In the genomic region with DNA sequence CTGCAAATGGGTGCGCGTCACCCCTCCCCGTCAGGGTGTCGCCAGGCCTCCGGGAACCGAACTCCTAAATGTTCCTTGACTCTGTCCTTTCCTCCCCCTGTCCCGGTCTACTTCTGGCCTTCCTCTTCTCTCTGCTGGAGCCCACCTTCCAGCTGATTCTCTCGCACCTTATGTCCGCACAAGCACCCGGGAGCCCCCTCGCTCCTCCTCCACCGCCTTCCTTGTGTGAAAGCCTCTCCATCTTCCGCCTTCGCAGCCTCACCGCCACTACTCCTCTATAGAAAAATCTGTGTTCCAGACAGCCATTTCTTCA, we compare ENCODE assay signal across 8 cellular contexts. TPM values are rescaled to one million over a fixed set of nuclear protein-coding genes. Genes with fewer than 3 reads are reported as not detected.
DNase-seq lines count a peak whose midpoint lies in the region; ATAC-seq and TF ChIP-seq lines count a peak whose summit lies in the region.

No MANE protein-coding gene starts in this region.

- H3K4me1 ChIP-seq in GM23338 (ENCODE audit: insufficient read depth) (peaks cover 32% of the 10 kb centered on the region), gastroesophageal sphincter (peaks cover 0 to 47% (median 26%) of the 10 kb centered on the region in 3 donors)

- peak overlapping the region; percentile 92 for H2AFZ ChIP-seq in GM23338

- H3K4me3 Mint-ChIP-seq in GM23338 = peak overlapping the region; percentile 79

- H3K36me3 ChIP-seq in GM23338 (ENCODE audit: insufficient read depth) (no peaks in the 10 kb centered on the region), WERI-Rb-1 (peaks cover 12% of the 10 kb centered on the region), gastroesophageal sphincter (no peaks in the 10 kb centered on the region)

- peak overlapping the region; percentile 94 for H3K4me2 ChIP-seq in GM23338

- ATAC-seq in GM23338 (peak; percentile 12), gastroesophageal sphincter (no peak), HG03565 (IDR thresholded peaks at IDR 0.05; ENCODE audit: unreplicated experiment) (no peak)

- peak overlapping the region; percentile 89 for H3K27ac Mint-ChIP-seq in GM23338

- H3K27me3 ChIP-seq in GM23338 (ENCODE audit: insufficient read depth) (no peaks in the 10 kb centered on the region), WERI-Rb-1 (ENCODE audit: insufficient read depth, low read depth, severe bottlenecking) (no peaks in the 10 kb centered on the region), gastroesophageal sphincter (no peaks in the 10 kb centered on the region)

- H3K27ac ChIP-seq in GM23338 (ENCODE audit: low read depth) = peak overlapping the region; percentile 97
- peak overlapping the region; percentile 68 for H3K27ac ChIP-seq in WERI-Rb-1
- peak overlapping the region in 3 of 4 donors; percentile 82 to 85 (median 83) for H3K27ac ChIP-seq in gastroesophageal sphincter

- no peak for TF ChIP-seq EP300 in gastroesophageal sphincter (IDR thresholded peaks at IDR 0.05)

- peaks cover 35% of the 10 kb centered on the region for H3K79me2 ChIP-seq in GM23338 (replicated peaks; ENCODE audit: insufficient read depth)

- TF ChIP-seq CTCF in GM23338 (conservative IDR thresholded peaks at IDR 0.05; ENCODE audit: low read depth in 2 of 2) (no peak), WERI-Rb-1 (IDR thresholded peaks at IDR 0.05; ENCODE audit: low read depth, low read length) (no peak), gastroesophageal sphincter (IDR thresholded peaks at IDR 0.05) (no peak)

- H3K36me3 Mint-ChIP-seq in GM23338 (ENCODE audit: low read depth) = peaks cover 28% of the 10 kb centered on the region

- peaks cover 10% of the 10 kb centered on the region for H4K20me1 ChIP-seq in GM23338 (replicated peaks; ENCODE audit: insufficient read depth)

- DNase-seq in GM23338 (ENCODE audit: low spot score) = no peak
- DNase-seq in WERI-Rb-1 = no peak
- no peak for DNase-seq in skeletal muscle cell (ENCODE audit: low read depth)
- no peak for DNase-seq in effector CD4-positive, alpha-beta T cell
- DNase-seq in GM19238 (ENCODE audit: insufficient read length, low spot score) = no peak
- DNase-seq in activated CD4-positive, alpha-beta T cell treated with anti-CD3 and anti-CD28 coated beads, Interleukin-2, amount 50 U/mL, for 4 hours = no peak

- 34 to 45% methylated on average over 14 to 15 of the region's 15 CpGs for WGBS in gastroesophageal sphincter (ENCODE audit: low coverage in 1 of 2), 2 donors

- H3K9me2 ChIP-seq in GM23338 (ENCODE audit: insufficient read depth) = no peaks in the 10 kb centered on the region; the same call in 1 of the 2 replicates

- H3F3A ChIP-seq in GM23338 (replicated peaks; ENCODE audit: low read depth) = peaks cover 15% of the 10 kb centered on the region

- H3K4me3 ChIP-seq in GM23338 = peak overlapping the region; percentile 96
- peak overlapping the region; percentile 82 for H3K4me3 ChIP-seq in WERI-Rb-1 (ENCODE audit: low read depth, low read length)
- peak overlapping the region; percentile 74 to 93 for H3K4me3 ChIP-seq in gastroesophageal sphincter
- H3K4me3 ChIP-seq in skeletal muscle cell (ENCODE audit: low read depth, low read length) = peak overlapping the region; percentile 75

- H3K27me3 Mint-ChIP-seq in GM23338 (ENCODE audit: insufficient read depth, low read depth, poor library complexity) = peaks cover 15% of the 10 kb centered on the region

- TF ChIP-seq POLR2A in gastroesophageal sphincter (IDR thresholded peaks at IDR 0.05) = no peak

- H3K9me3 ChIP-seq in WERI-Rb-1 (ENCODE audit: severe bottlenecking) (no peaks in the 10 kb centered on the region), gastroesophageal sphincter (no peaks in the 10 kb centered on the region)

- peaks cover 41% of the 10 kb centered on the region for H3K4me1 Mint-ChIP-seq in GM23338

- no peaks in the 10 kb centered on the region; the same call in 1 of the 3 replicates for H3K9me3 Mint-ChIP-seq in GM23338

TF ChIP-seq in GM23338, 12 proteins besides CTCF, POLR2A, EP300 and RAD21:
- TF ChIP-seq POLR2AphosphoS5 (IDR thresholded peaks at IDR 0.05; ENCODE audit: low read depth) (peak; percentile 50; the same call in 1 of the 2 replicates), ZNF114 (CRISPR knock-in tag; IDR thresholded peaks at IDR 0.05) (no peak), JUNB (IDR thresholded peaks at IDR 0.05; ENCODE audit: unreplicated experiment) (no peak), STAT1 (IDR thresholded peaks at IDR 0.05; ENCODE audit: unreplicated experiment) (no peak), CREB1 (CRISPR knock-in tag; IDR thresholded peaks at IDR 0.05; ENCODE audit: low read depth) (0 out of 2 replicates have a peak, but pooled peaks have one; percentile 1)
- TF ChIP-seq, protein P1, sequence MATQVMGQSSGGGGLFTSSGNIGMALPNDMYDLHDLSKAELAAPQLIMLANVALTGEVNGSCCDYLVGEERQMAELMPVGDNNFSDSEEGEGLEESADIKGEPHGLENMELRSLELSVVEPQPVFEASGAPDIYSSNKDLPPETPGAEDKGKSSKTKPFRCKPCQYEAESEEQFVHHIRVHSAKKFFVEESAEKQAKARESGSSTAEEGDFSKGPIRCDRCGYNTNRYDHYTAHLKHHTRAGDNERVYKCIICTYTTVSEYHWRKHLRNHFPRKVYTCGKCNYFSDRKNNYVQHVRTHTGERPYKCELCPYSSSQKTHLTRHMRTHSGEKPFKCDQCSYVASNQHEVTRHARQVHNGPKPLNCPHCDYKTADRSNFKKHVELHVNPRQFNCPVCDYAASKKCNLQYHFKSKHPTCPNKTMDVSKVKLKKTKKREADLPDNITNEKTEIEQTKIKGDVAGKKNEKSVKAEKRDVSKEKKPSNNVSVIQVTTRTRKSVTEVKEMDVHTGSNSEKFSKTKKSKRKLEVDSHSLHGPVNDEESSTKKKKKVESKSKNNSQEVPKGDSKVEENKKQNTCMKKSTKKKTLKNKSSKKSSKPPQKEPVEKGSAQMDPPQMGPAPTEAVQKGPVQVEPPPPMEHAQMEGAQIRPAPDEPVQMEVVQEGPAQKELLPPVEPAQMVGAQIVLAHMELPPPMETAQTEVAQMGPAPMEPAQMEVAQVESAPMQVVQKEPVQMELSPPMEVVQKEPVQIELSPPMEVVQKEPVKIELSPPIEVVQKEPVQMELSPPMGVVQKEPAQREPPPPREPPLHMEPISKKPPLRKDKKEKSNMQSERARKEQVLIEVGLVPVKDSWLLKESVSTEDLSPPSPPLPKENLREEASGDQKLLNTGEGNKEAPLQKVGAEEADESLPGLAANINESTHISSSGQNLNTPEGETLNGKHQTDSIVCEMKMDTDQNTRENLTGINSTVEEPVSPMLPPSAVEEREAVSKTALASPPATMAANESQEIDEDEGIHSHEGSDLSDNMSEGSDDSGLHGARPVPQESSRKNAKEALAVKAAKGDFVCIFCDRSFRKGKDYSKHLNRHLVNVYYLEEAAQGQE (IDR thresholded peaks at IDR 0.05; ENCODE audit: unreplicated experiment) = no peak

RNA-seq across cellular contexts. Expression of a gene that starts 0.6 kb away (rescaled TPM):
- 34.6 and 40.0 TPM in 2 replicates for total RNA-seq in GM23338 (2014; rRNA removed; shearing (Covaris generic))
- polyA plus RNA-seq in GM23338 (2016; fragmentation: Nextera tagmentation; extraction: Ambion mirVana) = 14.9 and 16.7 TPM in 2 replicates
- 10 to 100 TPM in 2 of 4 donors, 1 to 10 TPM in 2; 5.9 to 14.6 (median 10.2) TPM for total RNA-seq in gastroesophageal sphincter

RNA-seq across cellular contexts. Expression of a gene that starts 51.0 kb away (rescaled TPM):
- total RNA-seq in GM23338 (2014; rRNA removed; shearing (Covaris generic)) = 102 and 116 TPM in 2 replicates
- 119 and 143 TPM in 2 replicates for polyA plus RNA-seq in GM23338 (2016; fragmentation: Nextera tagmentation; extraction: Ambion mirVana)
- total RNA-seq in gastroesophageal sphincter = 100 to 1,000 TPM in 3 of 4 donors, 10 to 100 TPM in 1; 91.9 to 117 (median 103) TPM
